ENCODE assay signal across 1 cellular context in the genomic region with DNA sequence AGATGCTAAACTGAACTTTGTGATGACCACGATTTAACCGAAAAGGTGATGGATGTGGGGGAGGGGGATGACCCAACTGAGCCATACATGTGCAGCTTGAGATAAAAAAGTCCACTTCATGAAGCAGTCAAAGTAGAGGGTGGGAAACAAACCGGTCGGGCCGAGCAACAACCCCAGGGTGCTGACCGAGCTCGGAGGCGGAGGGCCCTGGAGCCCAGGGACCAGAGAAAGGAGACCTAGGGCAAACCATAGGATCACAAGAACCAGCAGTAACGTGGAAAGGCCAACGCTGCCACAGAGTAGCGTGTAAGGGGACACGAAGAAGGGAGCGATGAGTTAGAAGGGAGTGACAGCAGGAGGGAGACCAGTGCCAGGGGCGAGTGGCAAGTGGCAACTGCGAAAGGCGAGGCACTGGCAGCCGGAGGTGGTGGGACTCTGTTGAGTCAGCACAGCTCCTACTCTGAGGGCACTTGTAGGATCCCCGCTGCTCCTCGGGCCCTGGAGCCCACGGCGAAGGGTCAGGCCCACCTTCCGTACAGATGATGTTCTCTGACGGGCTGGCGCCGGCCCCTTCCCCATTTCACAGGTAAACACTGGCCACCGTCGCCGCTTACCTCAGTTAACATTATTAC.
TF ChIP-seq lines count a peak whose summit lies in the region.

No MANE protein-coding gene starts in this region.

TF ChIP-seq in HepG2, 621 proteins besides CTCF, POLR2A, EP300 and RAD21 (continued from another document and continues in another):
- TF ChIP-seq, protein P1, sequence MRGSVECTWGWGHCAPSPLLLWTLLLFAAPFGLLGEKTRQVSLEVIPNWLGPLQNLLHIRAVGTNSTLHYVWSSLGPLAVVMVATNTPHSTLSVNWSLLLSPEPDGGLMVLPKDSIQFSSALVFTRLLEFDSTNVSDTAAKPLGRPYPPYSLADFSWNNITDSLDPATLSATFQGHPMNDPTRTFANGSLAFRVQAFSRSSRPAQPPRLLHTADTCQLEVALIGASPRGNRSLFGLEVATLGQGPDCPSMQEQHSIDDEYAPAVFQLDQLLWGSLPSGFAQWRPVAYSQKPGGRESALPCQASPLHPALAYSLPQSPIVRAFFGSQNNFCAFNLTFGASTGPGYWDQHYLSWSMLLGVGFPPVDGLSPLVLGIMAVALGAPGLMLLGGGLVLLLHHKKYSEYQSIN (CRISPR knock-in tag; IDR thresholded peaks at IDR 0.05; ENCODE audit: borderline replicate concordance): no peak
- no peak for TF ChIP-seq ZNF431 (CRISPR knock-in tag; IDR thresholded peaks at IDR 0.05; ENCODE audit: borderline replicate concordance, low read depth)
- TF ChIP-seq ZNF362 (CRISPR knock-in tag; IDR thresholded peaks at IDR 0.05; ENCODE audit: borderline replicate concordance): peak; percentile 73; the same call in 1 of the 2 replicates
- no peak for TF ChIP-seq ZNF780A (CRISPR knock-in tag; IDR thresholded peaks at IDR 0.05)
- no peak for TF ChIP-seq SP5 (CRISPR knock-in tag; IDR thresholded peaks at IDR 0.05; ENCODE audit: borderline replicate concordance, low read depth)
- no peak for TF ChIP-seq EED (CRISPR knock-in tag; IDR thresholded peaks at IDR 0.05)
- TF ChIP-seq SIN3B (IDR thresholded peaks at IDR 0.05; ENCODE audit: low read length): no peak
- no peak for TF ChIP-seq HDAC6 (IDR thresholded peaks at IDR 0.05; ENCODE audit: low read depth, low read length)
- TF ChIP-seq PRPF4 (IDR thresholded peaks at IDR 0.05; ENCODE audit: low read depth, low read length, poor library complexity, severe bottlenecking): no peak
- no peak for TF ChIP-seq ZNF414 (CRISPR knock-in tag; IDR thresholded peaks at IDR 0.05)
- no peak for TF ChIP-seq GTF3A (CRISPR knock-in tag; conservative IDR thresholded peaks at IDR 0.05)
- TF ChIP-seq GATA4 (IDR thresholded peaks at IDR 0.05; ENCODE audit: borderline replicate concordance, low read depth): no peak
- no peak for TF ChIP-seq HNRNPLL (IDR thresholded peaks at IDR 0.05; ENCODE audit: low read depth, low read length, poor library complexity, severe bottlenecking)
- 0 out of 2 replicates have a peak, but pooled peaks have one; percentile 13 for TF ChIP-seq MEIS1 (CRISPR knock-in tag; IDR thresholded peaks at IDR 0.05; ENCODE audit: borderline replicate concordance)
- peak; percentile 59; the same call in 1 of the 2 replicates for TF ChIP-seq ZNF670 (CRISPR knock-in tag; IDR thresholded peaks at IDR 0.05; ENCODE audit: borderline replicate concordance)
- 0 out of 2 replicates have a peak, but pooled peaks have one; percentile 0 for TF ChIP-seq ZNF235 (CRISPR knock-in tag; IDR thresholded peaks at IDR 0.05; ENCODE audit: borderline replicate concordance)
- no peak for TF ChIP-seq ZBTB3 (CRISPR knock-in tag; IDR thresholded peaks at IDR 0.05; ENCODE audit: borderline replicate concordance, low read depth)
- no peak for TF ChIP-seq CBFB (CRISPR knock-in tag; IDR thresholded peaks at IDR 0.05)
- TF ChIP-seq, protein P2, sequence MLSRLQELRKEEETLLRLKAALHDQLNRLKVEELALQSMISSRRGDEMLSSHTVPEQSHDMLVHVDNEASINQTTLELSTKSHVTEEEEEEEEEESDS (CRISPR knock-in tag; IDR thresholded peaks at IDR 0.05; ENCODE audit: borderline replicate concordance): no peak
- peak; percentile 58; the same call in 1 of the 2 replicates for TF ChIP-seq DZIP1 (CRISPR knock-in tag; IDR thresholded peaks at IDR 0.05)
- TF ChIP-seq KDM5B (CRISPR knock-in tag; IDR thresholded peaks at IDR 0.05; ENCODE audit: borderline replicate concordance): no peak
- TF ChIP-seq NFKB2 (CRISPR knock-in tag; IDR thresholded peaks at IDR 0.05; ENCODE audit: borderline replicate concordance): peak; percentile 7; the same call in 1 of the 2 replicates
- no peak for TF ChIP-seq TFDP1 (CRISPR knock-in tag; IDR thresholded peaks at IDR 0.05; ENCODE audit: borderline replicate concordance)
- no peak for TF ChIP-seq NR1H2 (CRISPR knock-in tag; IDR thresholded peaks at IDR 0.05; ENCODE audit: borderline replicate concordance, low read depth)
- TF ChIP-seq ZMYM4 (CRISPR knock-in tag; IDR thresholded peaks at IDR 0.05): peak; percentile 48; the same call in 1 of the 2 replicates
- TF ChIP-seq, protein P3, sequence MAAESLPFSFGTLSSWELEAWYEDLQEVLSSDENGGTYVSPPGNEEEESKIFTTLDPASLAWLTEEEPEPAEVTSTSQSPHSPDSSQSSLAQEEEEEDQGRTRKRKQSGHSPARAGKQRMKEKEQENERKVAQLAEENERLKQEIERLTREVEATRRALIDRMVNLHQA (CRISPR knock-in tag; IDR thresholded peaks at IDR 0.05): no peak
- TF ChIP-seq NCOA1 (CRISPR knock-in tag; IDR thresholded peaks at IDR 0.05): no peak
- no peak for TF ChIP-seq ZNF564 (CRISPR knock-in tag; IDR thresholded peaks at IDR 0.05)
- TF ChIP-seq JARID2 (CRISPR knock-in tag; IDR thresholded peaks at IDR 0.05; ENCODE audit: insufficient replicate concordance): no peak
- TF ChIP-seq HNRNPL (IDR thresholded peaks at IDR 0.05; ENCODE audit: low read depth, low read length): peak; percentile 69; the same call in 1 of the 2 replicates
- TF ChIP-seq, protein P4, sequence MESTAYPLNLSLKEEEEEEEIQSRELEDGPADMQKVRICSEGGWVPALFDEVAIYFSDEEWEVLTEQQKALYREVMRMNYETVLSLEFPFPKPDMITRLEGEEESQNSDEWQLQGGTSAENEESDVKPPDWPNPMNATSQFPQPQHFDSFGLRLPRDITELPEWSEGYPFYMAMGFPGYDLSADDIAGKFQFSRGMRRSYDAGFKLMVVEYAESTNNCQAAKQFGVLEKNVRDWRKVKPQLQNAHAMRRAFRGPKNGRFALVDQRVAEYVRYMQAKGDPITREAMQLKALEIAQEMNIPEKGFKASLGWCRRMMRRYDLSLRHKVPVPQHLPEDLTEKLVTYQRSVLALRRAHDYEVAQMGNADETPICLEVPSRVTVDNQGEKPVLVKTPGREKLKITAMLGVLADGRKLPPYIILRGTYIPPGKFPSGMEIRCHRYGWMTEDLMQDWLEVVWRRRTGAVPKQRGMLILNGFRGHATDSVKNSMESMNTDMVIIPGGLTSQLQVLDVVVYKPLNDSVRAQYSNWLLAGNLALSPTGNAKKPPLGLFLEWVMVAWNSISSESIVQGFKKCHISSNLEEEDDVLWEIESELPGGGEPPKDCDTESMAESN (CRISPR knock-in tag; conservative IDR thresholded peaks at IDR 0.05): no peak
- TF ChIP-seq THAP7 (CRISPR knock-in tag; IDR thresholded peaks at IDR 0.05): no peak
- no peak for TF ChIP-seq NPAS2 (CRISPR knock-in tag; IDR thresholded peaks at IDR 0.05; ENCODE audit: borderline replicate concordance)
- TF ChIP-seq SYNCRIP (IDR thresholded peaks at IDR 0.05; ENCODE audit: insufficient read depth, low read depth, low read length): no peak
- TF ChIP-seq, protein P5, sequence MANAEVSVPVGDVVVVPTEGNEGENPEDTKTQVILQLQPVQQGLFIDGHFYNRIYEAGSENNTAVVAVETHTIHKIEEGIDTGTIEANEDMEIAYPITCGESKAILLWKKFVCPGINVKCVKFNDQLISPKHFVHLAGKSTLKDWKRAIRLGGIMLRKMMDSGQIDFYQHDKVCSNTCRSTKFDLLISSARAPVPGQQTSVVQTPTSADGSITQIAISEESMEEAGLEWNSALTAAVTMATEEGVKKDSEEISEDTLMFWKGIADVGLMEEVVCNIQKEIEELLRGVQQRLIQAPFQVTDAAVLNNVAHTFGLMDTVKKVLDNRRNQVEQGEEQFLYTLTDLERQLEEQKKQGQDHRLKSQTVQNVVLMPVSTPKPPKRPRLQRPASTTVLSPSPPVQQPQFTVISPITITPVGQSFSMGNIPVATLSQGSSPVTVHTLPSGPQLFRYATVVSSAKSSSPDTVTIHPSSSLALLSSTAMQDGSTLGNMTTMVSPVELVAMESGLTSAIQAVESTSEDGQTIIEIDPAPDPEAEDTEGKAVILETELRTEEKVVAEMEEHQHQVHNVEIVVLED (CRISPR knock-in tag; IDR thresholded peaks at IDR 0.05; ENCODE audit: borderline replicate concordance): no peak
- no peak for TF ChIP-seq FOXO1 (CRISPR knock-in tag; IDR thresholded peaks at IDR 0.05)
- TF ChIP-seq, protein P6, sequence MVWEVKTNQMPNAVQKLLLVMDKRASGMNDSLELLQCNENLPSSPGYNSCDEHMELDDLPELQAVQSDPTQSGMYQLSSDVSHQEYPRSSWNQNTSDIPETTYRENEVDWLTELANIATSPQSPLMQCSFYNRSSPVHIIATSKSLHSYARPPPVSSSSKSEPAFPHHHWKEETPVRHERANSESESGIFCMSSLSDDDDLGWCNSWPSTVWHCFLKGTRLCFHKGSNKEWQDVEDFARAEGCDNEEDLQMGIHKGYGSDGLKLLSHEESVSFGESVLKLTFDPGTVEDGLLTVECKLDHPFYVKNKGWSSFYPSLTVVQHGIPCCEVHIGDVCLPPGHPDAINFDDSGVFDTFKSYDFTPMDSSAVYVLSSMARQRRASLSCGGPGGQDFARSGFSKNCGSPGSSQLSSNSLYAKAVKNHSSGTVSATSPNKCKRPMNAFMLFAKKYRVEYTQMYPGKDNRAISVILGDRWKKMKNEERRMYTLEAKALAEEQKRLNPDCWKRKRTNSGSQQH (CRISPR knock-in tag; IDR thresholded peaks at IDR 0.05; ENCODE audit: low read depth): no peak
- TF ChIP-seq ZNF354B (CRISPR knock-in tag; IDR thresholded peaks at IDR 0.05): no peak
- TF ChIP-seq, protein P7, sequence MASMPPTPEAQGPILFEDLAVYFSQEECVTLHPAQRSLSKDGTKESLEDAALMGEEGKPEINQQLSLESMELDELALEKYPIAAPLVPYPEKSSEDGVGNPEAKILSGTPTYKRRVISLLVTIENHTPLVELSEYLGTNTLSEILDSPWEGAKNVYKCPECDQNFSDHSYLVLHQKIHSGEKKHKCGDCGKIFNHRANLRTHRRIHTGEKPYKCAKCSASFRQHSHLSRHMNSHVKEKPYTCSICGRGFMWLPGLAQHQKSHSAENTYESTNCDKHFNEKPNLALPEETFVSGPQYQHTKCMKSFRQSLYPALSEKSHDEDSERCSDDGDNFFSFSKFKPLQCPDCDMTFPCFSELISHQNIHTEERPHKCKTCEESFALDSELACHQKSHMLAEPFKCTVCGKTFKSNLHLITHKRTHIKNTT (CRISPR knock-in tag; IDR thresholded peaks at IDR 0.05): no peak
- TF ChIP-seq BCL6 (CRISPR knock-in tag; IDR thresholded peaks at IDR 0.05): no peak
- no peak for TF ChIP-seq ZNF672 (CRISPR knock-in tag; IDR thresholded peaks at IDR 0.05)
- TF ChIP-seq SMC3 (IDR thresholded peaks at IDR 0.05; ENCODE audit: low read length): no peak
- TF ChIP-seq RNF219 (CRISPR knock-in tag; IDR thresholded peaks at IDR 0.05): no peak
- TF ChIP-seq ELF3 (CRISPR knock-in tag; IDR thresholded peaks at IDR 0.05): no peak; the same call in 1 of the 2 replicates
